In the genomic region with DNA sequence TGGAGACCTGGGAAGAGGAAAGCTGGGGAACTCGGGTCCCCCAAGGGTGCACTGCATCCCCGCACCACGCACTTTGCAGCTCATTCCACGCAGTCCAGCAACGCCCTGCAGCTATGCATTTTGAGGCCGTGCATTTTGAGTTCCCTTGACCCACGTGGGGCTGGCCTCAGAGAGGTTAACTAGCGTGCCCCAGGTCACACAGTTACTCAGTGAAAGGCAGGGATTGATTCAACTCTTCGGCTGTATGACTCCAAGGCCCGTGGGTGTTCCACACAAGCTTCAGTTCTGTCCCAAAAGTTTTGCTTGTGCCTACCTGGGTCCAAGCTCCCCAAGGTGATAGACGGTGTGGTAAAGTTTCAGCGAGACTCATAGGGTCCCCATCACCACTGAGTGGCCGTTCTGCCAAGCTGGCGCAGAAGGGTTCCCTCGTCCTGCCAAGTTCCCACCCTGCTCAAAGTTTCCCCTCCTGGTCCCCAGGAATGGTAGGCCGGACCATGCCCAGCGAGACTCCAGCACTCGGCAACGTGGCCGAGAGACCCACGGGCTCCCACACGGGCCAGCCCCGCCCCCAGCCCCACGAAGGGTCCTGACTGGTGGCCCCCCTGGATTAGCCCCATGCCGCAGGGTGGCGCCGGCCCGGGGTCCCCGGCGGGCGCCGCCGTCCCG, we compare ENCODE assay signal across 9 cellular contexts. TPM values are rescaled to one million over a fixed set of nuclear protein-coding genes. Genes with fewer than 3 reads are reported as not detected.
DNase-seq lines count a peak whose midpoint lies in the region; ATAC-seq and TF ChIP-seq lines count a peak whose summit lies in the region.
"Had no signal": no experiment of that assay in that cellular context is flagged by ENCODE, and none has a peak within 500 bp of the region (broad histone marks: within the 10 kb centered on the region; RNA-seq: fewer than 3 reads in every experiment).

No MANE protein-coding gene starts in this region.

- no peaks in the 10 kb centered on the region for H3K27me3 ChIP-seq in body of pancreas

- H3K4me1 Mint-ChIP-seq in memory B cell = peaks cover 12% of the 10 kb centered on the region

- H3K9me3 ChIP-seq in body of pancreas = no peaks in the 10 kb centered on the region

- DNase-seq in AG10803 (ENCODE audit: low read depth) = no peak
- DNase-seq in body of pancreas = peak in 1 of 4 donors; percentile 13
- peak in 1 of 2 donors; percentile 35 for DNase-seq in memory B cell (ENCODE audit: low spot score in 2 of 2)
- DNase-seq in Kasumi-1 (lab: John Stamatoyannopoulos, UW) = no peak
- DNase-seq in DMS114 treated with DMSO at 0.1 percent for 48 hours (lab: John Stamatoyannopoulos, UW; ENCODE audit: unreplicated experiment) = no peak
- no peak for DNase-seq in NCI-H2196 treated with DMSO at 0.1 percent for 48 hours (lab: John Stamatoyannopoulos, UW; ENCODE audit: unreplicated experiment)

- TF ChIP-seq POLR2A in body of pancreas (IDR thresholded peaks at IDR 0.05) = peak in 1 of 3 donors; percentile 0

- 8 to 16% methylated on average over 16 to 17 of the region's 34 CpGs for WGBS in body of pancreas, 2 donors
- WGBS in urinary bladder = 3% methylated on average over 34 of the region's 34 CpGs

- H3K27ac Mint-ChIP-seq in memory B cell = no peak overlapping the region

- peak overlapping the region; percentile 54 for H3K4me3 Mint-ChIP-seq in memory B cell

- no peaks in the 10 kb centered on the region for H3K36me3 Mint-ChIP-seq in memory B cell

- H3K4me3 ChIP-seq in AG10803 (ENCODE audit: low read length) = peak overlapping the region; percentile 96
- peak overlapping the region; percentile 4 to 31 for H3K4me3 ChIP-seq in body of pancreas
- peak overlapping the region; percentile 76 for H3K4me3 ChIP-seq in urinary bladder (ENCODE audit: low read depth, low read length)

- ATAC-seq in HG02981 (IDR thresholded peaks at IDR 0.05; ENCODE audit: unreplicated experiment) (peak; percentile 8), body of pancreas (peak; percentile 7), memory B cell (ENCODE audit: low read depth) (peak; percentile 14)

- peaks cover 82% of the 10 kb centered on the region for H3K4me1 ChIP-seq in body of pancreas
- no peaks in the 10 kb centered on the region for H3K4me1 ChIP-seq in urinary bladder (ENCODE audit: insufficient read depth)

- intact Hi-C loops in body of pancreas (cut with DNase I) = no loop called here

- H3K27ac ChIP-seq in body of pancreas (peak overlapping the region; percentile 53 to 87 (median 78)), urinary bladder (ENCODE audit: low read depth) (peak overlapping the region; percentile 64)

- peaks cover 15% of the 10 kb centered on the region for H3K27me3 Mint-ChIP-seq in memory B cell

- TF ChIP-seq CTCF in AG10803 (conservative IDR thresholded peaks at IDR 0.05; ENCODE audit: low read length) = no peak
- TF ChIP-seq CTCF in body of pancreas (IDR thresholded peaks at IDR 0.05) = no peak

- no peaks in the 10 kb centered on the region for H3K9me3 Mint-ChIP-seq in memory B cell

- H3K36me3 ChIP-seq in body of pancreas (replicated peaks in 1 of 2; ENCODE audit: insufficient read depth in 1 of 2, low read depth in 2 of 2) = no peaks in the 10 kb centered on the region
- H3K36me3 ChIP-seq in urinary bladder (ENCODE audit: insufficient read depth) = no peaks in the 10 kb centered on the region

RNA-seq across cellular contexts. Expression of gene HSPG2, which starts 0.6 kb away (rescaled TPM):
- total RNA-seq in body of pancreas (100 to 1,000 TPM in 1 of 2 donors, 10 to 100 TPM in 1; 87.7 to 179 TPM), urinary bladder (242 TPM)
- 514 TPM for polyA plus RNA-seq in urinary bladder

RNA-seq across cellular contexts. Expression of gene CELA3B, which starts 40.3 kb away (rescaled TPM):
- total RNA-seq in body of pancreas (over 10,000 TPM; 12,815 to 27,120 TPM), urinary bladder (not detected)
- polyA plus RNA-seq in urinary bladder = 0.49 TPM
- total RNA-seq: glomerular endothelial cell had no signal

Comparison
In these comparisons a context has a peak if more than half of its experiments do, and no peak if none do; other contexts are left out.
1. H3K4me3 ChIP-seq: peak in every context shown above with its lines; median percentile 96 in AG10803; 76 in urinary bladder; 18 in body of pancreas.
2. RNA of gene CELA3B, which starts 40.3 kb away (total RNA-seq): 12,815 to 27,120 TPM in body of pancreas; not detected in urinary bladder (single experiment); every median in the first group is over 1,000 times any median in the second.
3. Peak in every context shown above with its lines, with median percentiles within 50 percentile points of each other: ATAC-seq.